In the genomic region with DNA sequence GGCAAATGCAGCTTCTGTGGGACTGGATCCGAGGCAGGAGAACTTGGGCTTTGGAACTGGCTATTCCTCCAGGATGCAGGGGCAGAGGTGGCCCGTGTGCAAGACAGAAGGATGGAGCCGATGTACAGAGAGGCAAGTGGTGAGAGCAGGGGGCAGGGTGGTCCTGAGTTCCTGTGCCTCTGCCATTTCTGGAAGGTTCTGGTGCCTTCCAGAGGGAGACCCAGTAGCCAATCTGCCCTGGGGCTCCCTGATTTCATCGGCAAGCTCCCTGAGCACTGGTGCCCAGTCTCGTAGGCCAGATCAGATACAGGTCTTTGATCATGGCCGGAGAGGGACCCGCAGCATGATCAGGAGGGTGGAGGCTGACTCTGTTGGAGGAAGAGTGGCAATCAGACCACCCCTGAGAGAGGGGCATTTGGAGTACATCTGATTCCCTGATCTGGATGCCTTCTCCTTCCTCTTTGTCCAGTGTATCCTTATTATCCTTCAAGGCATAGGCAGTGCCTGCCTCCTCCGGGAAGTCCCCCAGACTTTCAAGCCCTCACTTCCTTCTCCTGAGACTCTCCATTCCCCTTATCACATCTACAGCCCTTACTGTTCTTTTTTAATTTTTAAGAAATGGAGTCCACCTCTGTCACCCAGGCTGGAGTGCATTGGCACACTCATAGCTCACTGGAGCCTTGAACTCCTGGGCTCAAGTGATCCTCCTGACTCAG, we compare ENCODE assay signal across 24 cellular contexts. TPM values are rescaled to one million over a fixed set of nuclear protein-coding genes. Genes with fewer than 3 reads are reported as not detected.
"Had no signal": no experiment of that assay in that cellular context is flagged by ENCODE, and none has a peak within 500 bp of the region (broad histone marks: within the 10 kb centered on the region; RNA-seq: fewer than 3 reads in every experiment).

No MANE protein-coding gene starts in this region.

- H3K27ac ChIP-seq: ascending aorta, breast epithelium, dorsolateral prefrontal cortex, hepatocyte, left lung, right atrium auricular region had no signal

- H3K36me3 Mint-ChIP-seq: natural killer cell had no signal

- ATAC-seq: activated naive CD8-positive, alpha-beta T cell treated with anti-CD3 and anti-CD28 coated beads, Interleukin-2, amount 50 U/mL, for 24 hours; left lung; mucosa of descending colon; natural killer cell had no signal

- H3K4me3 Mint-ChIP-seq: activated naive CD4-positive, alpha-beta T cell treated with anti-CD3 and anti-CD28 coated beads for 36 hours; activated naive CD8-positive, alpha-beta T cell treated with anti-CD3 and anti-CD28 coated beads, Interleukin-2, amount 50 U/mL, for 24 hours; natural killer cell had no signal

- H3K4me2 ChIP-seq: hepatocyte had no signal

- H3K36me3 ChIP-seq: ascending aorta, breast epithelium, left lung, right atrium auricular region had no signal

- H3K79me2 ChIP-seq: hepatocyte had no signal

- H3K4me3 ChIP-seq: ascending aorta, breast epithelium, dorsolateral prefrontal cortex, hepatocyte, left lung, mucosa of descending colon, right atrium auricular region had no signal

- H2AFZ ChIP-seq: hepatocyte had no signal

- H3K4me1 Mint-ChIP-seq: natural killer cell had no signal

- DNase-seq: activated CD4-positive, alpha-beta T cell treated with anti-CD3 and anti-CD28 coated beads for 4 hours; activated naive CD4-positive, alpha-beta T cell treated with anti-CD3 and anti-CD28 coated beads for 36 hours; activated naive CD8-positive, alpha-beta T cell treated with anti-CD3 and anti-CD28 coated beads, Interleukin-2, amount 50 U/mL, for 24 hours; activated T-cell treated with anti-CD3 and anti-CD28 coated beads for 4 hours; erythroblast; mucosa of descending colon; natural killer cell; nucleus accumbens; small intestine; stimulated activated CD4-positive, alpha-beta T cell treated with anti-CD3 and anti-CD28 coated beads, Interleukin-4, amount 100 ng/mL, for 4 hours; stimulated activated CD8-positive, alpha-beta memory T cell treated with anti-CD3 and anti-CD28 coated beads, Interleukin-4, amount 100 ng/mL, for 48 hours; stimulated activated naive CD4-positive, alpha-beta T cell treated with Interleukin-2 at 50 U/mL for 16 hours had no signal

- H3K27ac Mint-ChIP-seq: activated naive CD4-positive, alpha-beta T cell treated with anti-CD3 and anti-CD28 coated beads for 36 hours; activated naive CD8-positive, alpha-beta T cell treated with anti-CD3 and anti-CD28 coated beads, Interleukin-2, amount 50 U/mL, for 24 hours; natural killer cell; progenitor cell of endocrine pancreas had no signal

- H3K9me3 ChIP-seq: ascending aorta, breast epithelium, left lung, mucosa of descending colon, right atrium auricular region had no signal

- H3K9me3 Mint-ChIP-seq: activated naive CD4-positive, alpha-beta T cell treated with anti-CD3 and anti-CD28 coated beads for 36 hours; natural killer cell had no signal

- H3K27me3 ChIP-seq: ascending aorta, breast epithelium, hepatocyte, right atrium auricular region had no signal

- H3K4me1 ChIP-seq: ascending aorta, breast epithelium, left lung, right atrium auricular region had no signal

RNA-seq across cellular contexts. Expression of a gene that starts 9.7 kb away (rescaled TPM):
- total RNA-seq: activated CD8-positive, alpha-beta memory T cell treated with anti-CD3 and anti-CD28 coated beads for 36 hours; activated naive CD4-positive, alpha-beta T cell treated with anti-CD3 and anti-CD28 coated beads for 36 hours; ascending aorta; breast epithelium; dorsolateral prefrontal cortex; hepatocyte; left lung; natural killer cell; progenitor cell of endocrine pancreas; right atrium auricular region; T-helper 1 cell treated with Interleukin-12 subunit alpha and Interleukin-12 subunit beta and Interleukin-4 antibody, amounts not matched to agents 30 ng/mL and 1 ng/mL, for 36 hours; temporal lobe; ureter had no signal
- polyA plus RNA-seq: hepatocyte, keratinocyte had no signal

RNA-seq across cellular contexts. Expression of a gene that starts 42.0 kb away (rescaled TPM):
- total RNA-seq: activated CD8-positive, alpha-beta memory T cell treated with anti-CD3 and anti-CD28 coated beads for 36 hours; activated naive CD4-positive, alpha-beta T cell treated with anti-CD3 and anti-CD28 coated beads for 36 hours; natural killer cell; T-helper 1 cell treated with Interleukin-12 subunit alpha and Interleukin-12 subunit beta and Interleukin-4 antibody, amounts not matched to agents 30 ng/mL and 1 ng/mL, for 36 hours had no signal
- polyA plus RNA-seq: keratinocyte had no signal
